Comparison of ENCODE assay signal across 19 cellular contexts in genomic region chr9:134180786-134181647, GRCh38. TPM values are rescaled to one million over a fixed set of nuclear protein-coding genes. Genes with fewer than 3 reads are reported as not detected.
DNase-seq lines count a peak whose midpoint lies in the region; ATAC-seq, FAIRE-seq and TF ChIP-seq lines count a peak whose summit lies in the region.
"Had no signal": no experiment of that assay in that cellular context is flagged by ENCODE, and none has a peak within 500 bp of the region (broad histone marks: within the 10 kb centered on the region; RNA-seq: fewer than 3 reads in every experiment).

No MANE protein-coding gene starts in this region.

- H3K27me3 Mint-ChIP-seq in natural killer cell treated with Interleukin-12 subunit alpha and Interleukin-12 subunit beta and Interleukin-15 and Interleukin-18, amount 100 ng/mL, for 72 hours, result peaks cover 4 to 9% of the 10 kb centered on the region in 2 donors

- no peak overlapping the region for H3K14ac ChIP-seq in H1 (ENCODE audit: insufficient read length)

- no peak overlapping the region for H2BK15ac ChIP-seq in H1 (ENCODE audit: low read length)

- peaks cover 8% of the 10 kb centered on the region for H3K36me3 Mint-ChIP-seq in natural killer cell treated with Interleukin-12 subunit alpha and Interleukin-12 subunit beta and Interleukin-15 and Interleukin-18, amount 100 ng/mL, for 72 hours

- H3K4me1 Mint-ChIP-seq in natural killer cell treated with Interleukin-12 subunit alpha and Interleukin-12 subunit beta and Interleukin-15 and Interleukin-18, amount 100 ng/mL, for 72 hours (ENCODE audit: low read depth in 2 of 2), result peaks cover 40% of the 10 kb centered on the region in 2 donors

- no peak overlapping the region for H2BK20ac ChIP-seq in H1 (ENCODE audit: low read length)

- intact Hi-C loops in heart left ventricle (cut with DNase I), result no loop called here
- intact Hi-C loops in left cardiac atrium (cut with DNase I), result no loop called here

- H3K9ac ChIP-seq in H1 (replicated peaks in 1 of 4; ENCODE audit: extremely low read depth in 1 of 4, low read depth in 3 of 4, low read length in 3 of 4), result no peak overlapping the region
- H3K9ac ChIP-seq: SK-N-SH had no signal

- TF ChIP-seq EP300 in H1 (IDR thresholded peaks at IDR 0.05; ENCODE audit: borderline replicate concordance in 1 of 2, low read depth in 2 of 2, low read length in 2 of 2), result no peak

- H2BK120ac ChIP-seq in H1 (replicated peaks; ENCODE audit: low read depth, low read length), result no peak overlapping the region

- no peak overlapping the region for H4K5ac ChIP-seq in H1 (ENCODE audit: insufficient read length, low read depth, low read length)

- H4K91ac ChIP-seq in H1 (replicated peaks; ENCODE audit: insufficient read length, low read length), result no peak overlapping the region

- TF ChIP-seq POLR2A in heart left ventricle (IDR thresholded peaks at IDR 0.05), result no peak
- no peak for TF ChIP-seq POLR2A in H1 (IDR thresholded peaks at IDR 0.05; ENCODE audit: control extremely low read depth in 1 of 2, low read depth in 2 of 2, low read length in 2 of 2)

- FAIRE-seq in H1 (lab: Jason Lieb, UNC), result no peak
- FAIRE-seq: GM19239, K562 had no signal

- no peak overlapping the region for H3K56ac ChIP-seq in H1 (replicated peaks; ENCODE audit: insufficient read length, low read depth, low read length)

- DNase-seq in heart left ventricle (peak in 3 of 5 donors; percentile 19 to 61 (median 24)), left cardiac atrium (no peak), H1 (ENCODE audit: low read depth in 1 of 2, low spot score in 2 of 2) (no peak), NCI-H2029 treated with DMSO at 0.1 percent for 48 hours (lab: John Stamatoyannopoulos, UW) (no peak), T1000 (lab: John Stamatoyannopoulos, UW) (no peak)
- DNase-seq in natural killer cell treated with Interleukin-12 subunit alpha and Interleukin-12 subunit beta and Interleukin-15 and Interleukin-18, amount 100 ng/mL, for 72 hours (ENCODE audit: low spot score), result no peak
- DNase-seq: activated CD4-positive, alpha-beta T cell treated with anti-CD3 and anti-CD28 coated beads, Interleukin-2, amount 50 U/mL, for 1 hour; hypothalamus; NCI-H1092; NCI-H526 treated with DMSO at 0.1 percent for 48 hours; PC-3; stimulated activated CD4-positive, alpha-beta T cell treated with anti-CD3 and anti-CD28 coated beads, Interleukin-15, amount 100 ng/mL, for 24 hours had no signal

- H2BK5ac ChIP-seq in H1 (ENCODE audit: low read depth, low read length), result no peak overlapping the region

- no peak overlapping the region for H2AFZ ChIP-seq in H1 (ENCODE audit: low read length)

- H3K79me2 ChIP-seq in H1 (ENCODE audit: control insufficient read depth in 1 of 2, insufficient read depth in 2 of 2, low read length in 2 of 2), result no peaks in the 10 kb centered on the region

- peaks cover 7% of the 10 kb centered on the region; the same call in 1 of the 2 replicates for H3K23me2 ChIP-seq in H1 (ENCODE audit: low read depth, low read length)

- no peak overlapping the region for H2BK12ac ChIP-seq in H1 (ENCODE audit: low read depth, low read length)

- 0 out of 2 replicates have a peak, but pooled peaks cover 2% of the 10 kb centered on the region for H3K79me1 ChIP-seq in H1 (ENCODE audit: low read depth, low read length)

- H3K4me2 ChIP-seq in H1 (ENCODE audit: insufficient read depth in 1 of 2, low read depth in 2 of 2, low read length in 2 of 2), result no peak overlapping the region
- H3K4me2 ChIP-seq: SK-N-SH had no signal

- no peak for TF ChIP-seq RAD21 in H1 (IDR thresholded peaks at IDR 0.05 in 1 of 2, conservative IDR thresholded peaks at IDR 0.05 in 1 of 2; ENCODE audit: low read depth in 2 of 2, low read length in 2 of 2)

- H3K18ac ChIP-seq in H1 (ENCODE audit: extremely low read depth, low read length), result no peak overlapping the region

- H3K4me1 ChIP-seq in heart left ventricle (peaks cover 0 to 17% (median 11%) of the 10 kb centered on the region in 12 donors), H1 (replicated peaks in 1 of 4; ENCODE audit: control insufficient read depth in 3 of 4, insufficient read depth in 4 of 4, low read length in 3 of 4) (peaks cover 0 to 7% (median 4%) of the 10 kb centered on the region in 4 experiments; a peak in 5 of 7 replicates)
- H3K4me1 ChIP-seq: prostate gland had no signal

- no peak for TF ChIP-seq CTCF in heart left ventricle (IDR thresholded peaks at IDR 0.05)
- TF ChIP-seq CTCF in H1 (IDR thresholded peaks at IDR 0.05; ENCODE audit: control extremely low read depth in 1 of 3, insufficient read depth in 1 of 3, low read depth in 1 of 3, low read length in 3 of 3), result no peak

- H3K27ac Mint-ChIP-seq in natural killer cell treated with Interleukin-12 subunit alpha and Interleukin-12 subunit beta and Interleukin-15 and Interleukin-18, amount 100 ng/mL, for 72 hours, result peak overlapping the region in 1 of 2 donors; percentile 59

- H3K4me3 ChIP-seq in heart left ventricle, result no peak overlapping the region
- H3K4me3 ChIP-seq in H1 (ENCODE audit: extremely low read depth in 1 of 4, insufficient read depth in 2 of 4, low read depth in 3 of 4, low read length in 4 of 4), result no peak overlapping the region
- H3K4me3 ChIP-seq: K562, prostate gland had no signal

- CTCF ChIA-PET in H1 (lab: Charles Lee; ENCODE audit: partially characterized antibody), result interaction anchor here (1.3 to 2.5 kb wide), 2 partner anchors 10 to 262 kb away, joined by 3 to 14 read pairs; no protein-coding TSS in a partner anchor

- H3K4me3 Mint-ChIP-seq in natural killer cell treated with Interleukin-12 subunit alpha and Interleukin-12 subunit beta and Interleukin-15 and Interleukin-18, amount 100 ng/mL, for 72 hours, result peak overlapping the region; percentile 47

- H3K9me3 ChIP-seq in heart left ventricle (no peaks in the 10 kb centered on the region), H1 (ENCODE audit: insufficient read depth in 2 of 2, low read depth in 1 of 2, low read length in 1 of 2) (no peaks in the 10 kb centered on the region)
- H3K9me3 ChIP-seq: prostate gland, SK-N-SH had no signal

- no peak overlapping the region for H3K27ac ChIP-seq in heart left ventricle
- H3K27ac ChIP-seq in H1 (ENCODE audit: low read depth, low read length), result no peak overlapping the region
- H3K27ac ChIP-seq: prostate gland had no signal

- H3K36me3 ChIP-seq in heart left ventricle (no peaks in the 10 kb centered on the region), H1 (ENCODE audit: control insufficient read depth in 2 of 4, insufficient read depth in 4 of 4, low read length in 3 of 4) (no peaks in the 10 kb centered on the region; a peak in 2 of 8 replicates)
- H3K36me3 ChIP-seq: prostate gland had no signal

- no peak overlapping the region for H3K23ac ChIP-seq in H1 (ENCODE audit: insufficient read length)

- POLR2A ChIA-PET in H1 (lab: Charles Lee; ENCODE audit: partially characterized antibody), result no interaction called here

- 89 to 92% (median 89%) methylated on average over 17 to 20 of the region's 20 CpGs for WGBS in heart left ventricle, 4 donors
- 86% methylated on average over 20 of the region's 20 CpGs; no CpG with 5 or more reads in 1 of the 2 experiments for WGBS in H1 (ENCODE audit: extremely low coverage in 1 of 2, insufficient coverage in 1 of 2, insufficient read length in 1 of 2, insufficient replicate concordance in 2 of 2, low coverage in 1 of 2, low lambda C conversion rate in 2 of 2, missing lambda C conversion rate in 1 of 2), 2 experiments

- H2AK5ac ChIP-seq in H1 (ENCODE audit: low read depth, low read length), result no peak overlapping the region

- peaks cover 5% of the 10 kb centered on the region for H3K9me3 Mint-ChIP-seq in natural killer cell treated with Interleukin-12 subunit alpha and Interleukin-12 subunit beta and Interleukin-15 and Interleukin-18, amount 100 ng/mL, for 72 hours

- H4K20me1 ChIP-seq in H1 (replicated peaks in 1 of 2; ENCODE audit: control insufficient read depth in 1 of 2, insufficient read depth in 2 of 2, low read length in 2 of 2), result peaks cover 0 to 7% of the 10 kb centered on the region in 2 experiments

- H3K27me3 ChIP-seq in heart left ventricle, result peaks cover 0 to 12% (median 2%) of the 10 kb centered on the region in 9 donors
- H3K27me3 ChIP-seq in H1 (replicated peaks in 1 of 4; ENCODE audit: control insufficient read depth in 3 of 4, extremely low read depth in 1 of 4, insufficient read depth in 3 of 4, low read length in 3 of 4), result no peaks in the 10 kb centered on the region

- H3K4ac ChIP-seq in H1 (replicated peaks; ENCODE audit: insufficient read length, low read depth, low read length), result no peak overlapping the region

- peak overlapping the region; percentile 51; the same call in 1 of the 2 replicates for H4K8ac ChIP-seq in H1 (ENCODE audit: extremely low read depth, insufficient read depth, low read length)

- ATAC-seq in heart left ventricle (no peak), left cardiac atrium (no peak), HG02610 (IDR thresholded peaks at IDR 0.05; ENCODE audit: unreplicated experiment) (no peak), HG02571 (IDR thresholded peaks at IDR 0.05; ENCODE audit: unreplicated experiment) (no peak)
- peak in 1 of 2 donors; percentile 21 for ATAC-seq in natural killer cell treated with Interleukin-12 subunit alpha and Interleukin-12 subunit beta and Interleukin-15 and Interleukin-18, amount 100 ng/mL, for 72 hours
- ATAC-seq: K562, PC-3 had no signal

RNA-seq across cellular contexts. Expression of gene RNU6ATAC, which starts 16.7 kb away (rescaled TPM):
- total RNA-seq in heart left ventricle, result 100 to 1,000 TPM in 1 of 9 donors, 10 to 100 TPM in 5, not detected in 3; 17.3 to 178 (median 80.1) TPM
- not detected for polyA plus RNA-seq in heart left ventricle
- 100 to 1,000 TPM; 307 to 456 TPM for total RNA-seq in left cardiac atrium
- 159 and 179 TPM in 2 replicates for total RNA-seq in H1 (2021; fragmentation: NEBNext Ultra II Directional; extraction: Animal tissue kit (Norgen Biotek cat#: 25700))
- polyA plus RNA-seq in H1 (2011; rRNA removed), result not detected in 2 replicates
- not detected for polyA plus RNA-seq in H1 (2011; cell fraction: cytosol; rRNA removed)
- polyA plus RNA-seq in H1 (2011; cell fraction: nucleus; rRNA removed), result not detected
- not detected in 4 replicates for polyA plus RNA-seq in H1 (2012, experiment 1 of 2)
- not detected for polyA plus RNA-seq in H1 (2012, experiment 2 of 2)
- polyA plus RNA-seq in H1 (2013, experiment 1 of 2), result not detected
- polyA plus RNA-seq in H1 (2013, experiment 2 of 2), result not detected
- under 0.01 TPM in 2 replicates for polyA minus RNA-seq in H1 (2011; rRNA and poly(A)+ RNA removed)
- 3,004 TPM for polyA minus RNA-seq in H1 (2011; cell fraction: cytosol; rRNA and poly(A)+ RNA removed)
- under 0.01 TPM for polyA minus RNA-seq in H1 (2011; cell fraction: nucleus; rRNA and poly(A)+ RNA removed)
- total RNA-seq in natural killer cell treated with Interleukin-12 subunit alpha and Interleukin-12 subunit beta and Interleukin-15 and Interleukin-18, amount 100 ng/mL, for 72 hours, result 10 to 100 TPM; 33.5 to 41.1 TPM
- total RNA-seq: PC-3, prostate gland, subcutaneous adipose tissue had no signal
- polyA plus RNA-seq: K562, SK-N-SH had no signal

RNA-seq across cellular contexts. Expression of gene WDR5, which starts 45.1 kb away (rescaled TPM):
- total RNA-seq in heart left ventricle, result 10 to 100 TPM; 13.1 to 23.8 (median 17.2) TPM
- polyA plus RNA-seq in heart left ventricle, result 10 to 100 TPM; 12.9 to 24.7 TPM
- total RNA-seq in left cardiac atrium, result 10 to 100 TPM; 16.0 to 20.3 TPM
- 68.1 and 69.7 TPM in 2 replicates for total RNA-seq in H1 (2021; fragmentation: NEBNext Ultra II Directional; extraction: Animal tissue kit (Norgen Biotek cat#: 25700))
- polyA plus RNA-seq in H1 (2011; rRNA removed), result 38.4 and 60.6 TPM in 2 replicates
- polyA plus RNA-seq in H1 (2011; cell fraction: cytosol; rRNA removed), result 56.9 TPM
- 76.4 TPM for polyA plus RNA-seq in H1 (2011; cell fraction: nucleus; rRNA removed)
- 42.0 to 58.2 TPM (median 56.5 TPM) in 4 replicates for polyA plus RNA-seq in H1 (2012, experiment 1 of 2)
- 44.3 TPM for polyA plus RNA-seq in H1 (2012, experiment 2 of 2)
- 35.2 TPM for polyA plus RNA-seq in H1 (2013, experiment 1 of 2)
- 36.8 TPM for polyA plus RNA-seq in H1 (2013, experiment 2 of 2)
- polyA minus RNA-seq in H1 (2011; rRNA and poly(A)+ RNA removed), result 22.2 and 24.4 TPM in 2 replicates
- 25.7 TPM for polyA minus RNA-seq in H1 (2011; cell fraction: cytosol; rRNA and poly(A)+ RNA removed)
- polyA minus RNA-seq in H1 (2011; cell fraction: nucleus; rRNA and poly(A)+ RNA removed), result 26.3 TPM
- 10 to 100 TPM; 32.6 to 63.7 TPM for total RNA-seq in natural killer cell treated with Interleukin-12 subunit alpha and Interleukin-12 subunit beta and Interleukin-15 and Interleukin-18, amount 100 ng/mL, for 72 hours

Comparison
In these comparisons a context has a peak if more than half of its experiments do, and no peak if none do; other contexts are left out.
1. DNase-seq: peak in heart left ventricle (3 of 5); none in left cardiac atrium (single experiment), H1 (0 of 2), natural killer cell treated with Interleukin-12 subunit alpha and Interleukin-12 subunit beta and Interleukin-15 and Interleukin-18, amount 100 ng/mL, for 72 hours (single experiment), NCI-H2029 treated with DMSO at 0.1 percent for 48 hours (single experiment) and T1000 (single experiment).